ENCODE assay signal across 8 cellular contexts in genomic region chr12:57127101-57127709, GRCh38. TPM values are rescaled to one million over a fixed set of nuclear protein-coding genes. Genes with fewer than 3 reads are reported as not detected.
DNase-seq lines count a peak whose midpoint lies in the region; ATAC-seq and TF ChIP-seq lines count a peak whose summit lies in the region.

No MANE protein-coding gene starts in this region.

- H3K9me3 Mint-ChIP-seq in activated T-cell treated with anti-CD3 and anti-CD28 coated beads, Interleukin-2, amount 50 U/mL, for 72 hours: peaks cover 6 to 10% of the 10 kb centered on the region in 2 donors

- H3K27me3 ChIP-seq in neuron (ENCODE audit: insufficient read depth, low read length): no peaks in the 10 kb centered on the region

- H3K27ac Mint-ChIP-seq in activated T-cell treated with anti-CD3 and anti-CD28 coated beads, Interleukin-2, amount 50 U/mL, for 72 hours: peak overlapping the region; percentile 71

- peaks cover 39% of the 10 kb centered on the region for H3K4me1 ChIP-seq in neuron (ENCODE audit: insufficient read depth, low read length)

- ATAC-seq in GM19463 (IDR thresholded peaks at IDR 0.05; ENCODE audit: unreplicated experiment) (peak; percentile 49), HG02885 (IDR thresholded peaks at IDR 0.05; ENCODE audit: poor library complexity, unreplicated experiment) (no peak)
- peak; percentile 39 to 42 for ATAC-seq in activated T-cell treated with anti-CD3 and anti-CD28 coated beads, Interleukin-2, amount 50 U/mL, for 72 hours (replicated peaks in 1 of 2)

- TF ChIP-seq CTCF in AG04449 (IDR thresholded peaks at IDR 0.05; ENCODE audit: insufficient read depth, low read length, missing control alignments) (no peak), fibroblast of villous mesenchyme (IDR thresholded peaks at IDR 0.05; ENCODE audit: insufficient read depth, low read depth, low read length) (peak; percentile 34)

- DNase-seq in AG04449 (ENCODE audit: low read depth, low spot score): no peak
- DNase-seq in NCI-H774 (lab: John Stamatoyannopoulos, UW): peak; percentile 24
- peak; percentile 43 to 44 for DNase-seq in activated T-cell treated with anti-CD3 and anti-CD28 coated beads, Interleukin-2, amount 50 U/mL, for 72 hours
- DNase-seq in fibroblast of villous mesenchyme (ENCODE audit: low read depth): no peak
- DNase-seq in inferior parietal cortex (ENCODE audit: extremely low spot score): no peak

- POLR2A ChIA-PET in AG04449 (lab: Yijun Ruan, JAX): interaction anchor here (0.6 to 2.3 kb wide), 17 partner anchors 9 to 112 kb away, joined by 3 to 23 read pairs (median 4); partner anchors contain the start of genes LRP1-AS, NAB2 and STAT6

- CTCF ChIA-PET in AG04449 (lab: Yijun Ruan, JAX): interaction anchor here (1.0 to 24.7 kb wide), 10 partner anchors 11 to 115 kb away, joined by 3 to 874 read pairs (median 40); partner anchors contain the start of genes LRP1-AS, SHMT2 and STAT6

- peaks cover 9% of the 10 kb centered on the region for H3K27me3 Mint-ChIP-seq in activated T-cell treated with anti-CD3 and anti-CD28 coated beads, Interleukin-2, amount 50 U/mL, for 72 hours (ENCODE audit: low read depth)

- H3K4me3 Mint-ChIP-seq in activated T-cell treated with anti-CD3 and anti-CD28 coated beads, Interleukin-2, amount 50 U/mL, for 72 hours: peak overlapping the region; percentile 87 to 93

- peaks cover 2% of the 10 kb centered on the region for H3K36me3 ChIP-seq in neuron (ENCODE audit: insufficient read depth, low read length)

- H3K4me3 ChIP-seq in AG04449 (ENCODE audit: low read depth, low read length) (peak overlapping the region; percentile 87), fibroblast of villous mesenchyme (ENCODE audit: low read depth, low read length) (peak overlapping the region; percentile 93), neuron (ENCODE audit: low read length) (peak overlapping the region; percentile 93)

- peaks cover 5 to 8% of the 10 kb centered on the region in 2 donors for H3K36me3 Mint-ChIP-seq in activated T-cell treated with anti-CD3 and anti-CD28 coated beads, Interleukin-2, amount 50 U/mL, for 72 hours (ENCODE audit: insufficient read depth in 2 of 2)

- H3K4me1 Mint-ChIP-seq in activated T-cell treated with anti-CD3 and anti-CD28 coated beads, Interleukin-2, amount 50 U/mL, for 72 hours (ENCODE audit: low read depth): peaks cover 20% of the 10 kb centered on the region

- no peaks in the 10 kb centered on the region for H3K9me3 ChIP-seq in neuron (ENCODE audit: low read length)

- peak overlapping the region; percentile 79 for H2AFZ ChIP-seq in neuron (ENCODE audit: low read depth, low read length)

RNA-seq across cellular contexts. Expression of gene LRP1, which starts 1.1 kb away (rescaled TPM):
- 1 to 10 TPM; 3.2 to 4.8 TPM for total RNA-seq in activated T-cell treated with anti-CD3 and anti-CD28 coated beads, Interleukin-2, amount 50 U/mL, for 72 hours
- total RNA-seq in fibroblast of villous mesenchyme: 228 and 277 TPM in 2 replicates

RNA-seq across cellular contexts. Expression of gene STAT6, which starts 16.0 kb away (rescaled TPM):
- total RNA-seq in activated T-cell treated with anti-CD3 and anti-CD28 coated beads, Interleukin-2, amount 50 U/mL, for 72 hours: 100 to 1,000 TPM; 178 to 191 TPM
- 81.5 and 81.6 TPM in 2 replicates for total RNA-seq in fibroblast of villous mesenchyme

RNA-seq across cellular contexts. Expression of gene LRP1-AS, which starts 20.2 kb away (rescaled TPM):
- not detected for total RNA-seq in activated T-cell treated with anti-CD3 and anti-CD28 coated beads, Interleukin-2, amount 50 U/mL, for 72 hours
- total RNA-seq in fibroblast of villous mesenchyme: not detected in 2 replicates

RNA-seq across cellular contexts. Expression of gene NAB2, which starts 38.3 kb away (rescaled TPM):
- 10 to 100 TPM; 30.7 to 31.0 TPM for total RNA-seq in activated T-cell treated with anti-CD3 and anti-CD28 coated beads, Interleukin-2, amount 50 U/mL, for 72 hours
- 38.0 and 39.6 TPM in 2 replicates for total RNA-seq in fibroblast of villous mesenchyme

RNA-seq across cellular contexts. Expression of gene NEMP1, which starts 48.6 kb away (rescaled TPM):
- 100 to 1,000 TPM; 114 to 119 TPM for total RNA-seq in activated T-cell treated with anti-CD3 and anti-CD28 coated beads, Interleukin-2, amount 50 U/mL, for 72 hours
- total RNA-seq in fibroblast of villous mesenchyme: 10.0 and 19.0 TPM in 2 replicates

Comparison
In these comparisons a context has a peak if more than half of its experiments do, and no peak if none do; other contexts are left out.
1. DNase-seq: peak in NCI-H774 (single experiment) and activated T-cell treated with anti-CD3 and anti-CD28 coated beads, Interleukin-2, amount 50 U/mL, for 72 hours (2 of 2); none in AG04449 (single experiment), fibroblast of villous mesenchyme (single experiment) and inferior parietal cortex (single experiment).
2. RNA of gene LRP1, which starts 1.1 kb away (total RNA-seq): 228 to 277 TPM in fibroblast of villous mesenchyme; 3.2 to 4.8 TPM in activated T-cell treated with anti-CD3 and anti-CD28 coated beads, Interleukin-2, amount 50 U/mL, for 72 hours; every median in the first group is over 10 times any median in the second.
3. Peak in every context shown above with its lines, with median percentiles within 50 percentile points of each other: H3K4me3 ChIP-seq.